In the genomic region with DNA sequence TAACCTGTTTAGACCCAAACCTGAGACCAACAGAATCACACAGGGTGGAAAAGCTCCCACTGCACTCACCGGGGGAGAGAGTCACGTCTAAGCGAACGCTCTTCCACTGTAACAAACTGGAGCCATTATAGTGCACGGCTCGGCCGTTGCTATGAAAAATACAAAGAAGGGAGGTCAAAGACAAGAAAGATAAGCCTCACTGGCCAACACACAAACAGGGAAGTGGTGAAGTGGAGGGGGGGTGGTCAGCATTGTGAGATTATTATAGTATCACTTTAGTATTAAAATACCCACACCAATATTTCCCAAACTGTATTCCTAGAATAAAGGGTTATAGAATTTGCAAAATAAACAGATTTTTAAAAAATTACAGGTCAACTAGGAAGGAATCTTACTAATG, we compare ENCODE assay signal across 29 cellular contexts.
"Had no signal": no experiment of that assay in that cellular context is flagged by ENCODE, and none has a peak within 500 bp of the region (broad histone marks: within the 10 kb centered on the region; RNA-seq: fewer than 3 reads in every experiment).

No MANE protein-coding gene starts in this region.

- H3K27ac Mint-ChIP-seq: activated CD4-positive, alpha-beta memory T cell treated with anti-CD3 and anti-CD28 coated beads, Interleukin-2, amount 10 ng/mL, durations not matched to agents 7 days and 5 days; activated CD4-positive, alpha-beta T cell treated with anti-CD3 and anti-CD28 coated beads, Interleukin-2, amount 10 ng/mL, durations not matched to agents 7 days and 5 days; activated naive CD8-positive, alpha-beta T cell; activated T-cell treated with anti-CD3 and anti-CD28 coated beads, Interleukin-2, amount 50 U/mL, for 24 hours; activated T-cell treated with anti-CD3 and anti-CD28 coated beads, Interleukin-2, amount 50 U/mL, for 72 hours; dendritic cell treated with granulocyte-macrophage colony-stimulating factor and Interleukin-4, amounts not matched to agents 40 ng/mL and 50 ng/mL, for 4 days; T-helper 17 cell; T-helper 2 cell treated with Interferon-gamma antibody and Interleukin-4, amounts not matched to agents 5 μg/mL and 100 μg/mL, for 36 hours had no signal

- H3K27ac ChIP-seq: brain microvascular endothelial cell, coronary artery, dorsolateral prefrontal cortex had no signal

- ATAC-seq: activated T-cell treated with anti-CD3 and anti-CD28 coated beads, Interleukin-2, amount 50 U/mL, for 72 hours; esophagus mucosa; T-helper 17 cell had no signal

- H3K9me3 Mint-ChIP-seq: activated CD4-positive, alpha-beta memory T cell treated with anti-CD3 and anti-CD28 coated beads, Interleukin-2, amount 10 ng/mL, durations not matched to agents 7 days and 5 days; activated CD4-positive, alpha-beta T cell treated with anti-CD3 and anti-CD28 coated beads, Interleukin-2, amount 10 ng/mL, durations not matched to agents 7 days and 5 days; activated T-cell treated with anti-CD3 and anti-CD28 coated beads, Interleukin-2, amount 50 U/mL, for 24 hours; activated T-cell treated with anti-CD3 and anti-CD28 coated beads, Interleukin-2, amount 50 U/mL, for 72 hours; central memory CD8-positive, alpha-beta T cell; dendritic cell treated with granulocyte-macrophage colony-stimulating factor and Interleukin-4, amounts not matched to agents 40 ng/mL and 50 ng/mL, for 4 days; endodermal cell; T-helper 2 cell treated with Interferon-gamma antibody and Interleukin-4, amounts not matched to agents 5 μg/mL and 100 μg/mL, for 36 hours had no signal

- H3K27me3 Mint-ChIP-seq: activated CD4-positive, alpha-beta memory T cell treated with anti-CD3 and anti-CD28 coated beads, Interleukin-2, amount 10 ng/mL, durations not matched to agents 7 days and 5 days; activated CD4-positive, alpha-beta T cell treated with anti-CD3 and anti-CD28 coated beads, Interleukin-2, amount 10 ng/mL, durations not matched to agents 7 days and 5 days; activated naive CD8-positive, alpha-beta T cell; activated T-cell treated with anti-CD3 and anti-CD28 coated beads, Interleukin-2, amount 50 U/mL, for 24 hours; central memory CD8-positive, alpha-beta T cell; dendritic cell treated with granulocyte-macrophage colony-stimulating factor and Interleukin-4, amounts not matched to agents 40 ng/mL and 50 ng/mL, for 4 days; T-helper 17 cell had no signal

- H3K4me3 ChIP-seq: coronary artery, dorsolateral prefrontal cortex had no signal

- H3K27me3 ChIP-seq: brain microvascular endothelial cell, dorsolateral prefrontal cortex had no signal

- DNase-seq: activated CD4-positive, alpha-beta memory T cell treated with anti-CD3 and anti-CD28 coated beads, Interleukin-2, amount 10 ng/mL, durations not matched to agents 7 days and 5 days; activated CD4-positive, alpha-beta T cell treated with anti-CD3 and anti-CD28 coated beads for 1 hour; activated CD4-positive, alpha-beta T cell treated with anti-CD3 and anti-CD28 coated beads for 4 hours; activated CD4-positive, alpha-beta T cell treated with anti-CD3 and anti-CD28 coated beads, Interleukin-2, amount 10 ng/mL, durations not matched to agents 7 days and 5 days; activated CD4-positive, alpha-beta T cell treated with anti-CD3 and anti-CD28 coated beads, Interleukin-2, amount 50 U/mL, for 4 hours; activated CD8-positive, alpha-beta memory T cell treated with anti-CD3 and anti-CD28 coated beads, Interleukin-2, amount 50 U/mL, for 48 hours; activated gamma-delta T cell treated with Interleukin-2 at 50 U/mL for 16 hours; activated naive CD4-positive, alpha-beta T cell treated with anti-CD3 and anti-CD28 coated beads, Interleukin-2, amount 50 U/mL, for 16 hours; activated naive CD4-positive, alpha-beta T cell treated with Interleukin-2 at 50 U/mL for 16 hours; activated T-cell treated with anti-CD3 and anti-CD28 coated beads for 4 hours; activated T-cell treated with anti-CD3 and anti-CD28 coated beads, Interleukin-2, amount 50 U/mL, for 24 hours; activated T-cell treated with anti-CD3 and anti-CD28 coated beads, Interleukin-2, amount 50 U/mL, for 72 hours; amniotic stem cell; anterior cingulate cortex; brain microvascular endothelial cell; dorsolateral prefrontal cortex; effector memory CD4-positive, alpha-beta T cell; endodermal cell; foreskin fibroblast; head of caudate nucleus; T-helper 1 cell; T-helper 17 cell; T1000 had no signal

- H3K4me1 Mint-ChIP-seq: activated CD4-positive, alpha-beta memory T cell treated with anti-CD3 and anti-CD28 coated beads, Interleukin-2, amount 10 ng/mL, durations not matched to agents 7 days and 5 days; activated CD4-positive, alpha-beta T cell treated with anti-CD3 and anti-CD28 coated beads, Interleukin-2, amount 10 ng/mL, durations not matched to agents 7 days and 5 days; central memory CD8-positive, alpha-beta T cell; endodermal cell had no signal

- H3K4me3 Mint-ChIP-seq: activated CD4-positive, alpha-beta memory T cell treated with anti-CD3 and anti-CD28 coated beads, Interleukin-2, amount 10 ng/mL, durations not matched to agents 7 days and 5 days; activated CD4-positive, alpha-beta T cell treated with anti-CD3 and anti-CD28 coated beads, Interleukin-2, amount 10 ng/mL, durations not matched to agents 7 days and 5 days; activated naive CD8-positive, alpha-beta T cell; activated T-cell treated with anti-CD3 and anti-CD28 coated beads, Interleukin-2, amount 50 U/mL, for 24 hours; activated T-cell treated with anti-CD3 and anti-CD28 coated beads, Interleukin-2, amount 50 U/mL, for 72 hours; central memory CD8-positive, alpha-beta T cell; dendritic cell treated with granulocyte-macrophage colony-stimulating factor and Interleukin-4, amounts not matched to agents 40 ng/mL and 50 ng/mL, for 4 days; endodermal cell; T-helper 17 cell; T-helper 2 cell treated with Interferon-gamma antibody and Interleukin-4, amounts not matched to agents 5 μg/mL and 100 μg/mL, for 36 hours had no signal
